7 cellular contexts compared by ENCODE assay signal in genomic region chr17:41967141-41967920, GRCh38. TPM values are rescaled to one million over a fixed set of nuclear protein-coding genes. Genes with fewer than 3 reads are reported as not detected.
DNase-seq lines count a peak whose midpoint lies in the region; ATAC-seq and TF ChIP-seq lines count a peak whose summit lies in the region.

No MANE protein-coding gene starts in this region.

- TF ChIP-seq EP300 in stomach (IDR thresholded peaks at IDR 0.05): no peak

- WGBS in stomach, 5 donors: 1 to 12% (median 7%) methylated on average over 30 to 39 of the region's 39 CpGs

- H3K4me3 ChIP-seq in duodenal mucosa (ENCODE audit: low read depth in 1 of 2, low read length in 2 of 2) (peak overlapping the region; percentile 69 to 76), stomach (peak overlapping the region; percentile 72 to 93 (median 85))

- DNase-seq in midbrain (lab: John Stamatoyannopoulos, UW) (peak; percentile 93), stomach (no peak), H4 (ENCODE audit: low spot score) (no peak)

- H3K27ac ChIP-seq in duodenal mucosa (ENCODE audit: low read depth, low read length) (peak overlapping the region; percentile 60), stomach (peak overlapping the region; percentile 84 to 94 (median 91))

- no peak for TF ChIP-seq CTCF in stomach (IDR thresholded peaks at IDR 0.05)

- peaks cover 4 to 24% of the 10 kb centered on the region in 2 donors for H3K36me3 ChIP-seq in duodenal mucosa (ENCODE audit: control insufficient read depth in 1 of 2, insufficient read depth in 2 of 2, low read length in 2 of 2)
- peaks cover 5 to 45% (median 41%) of the 10 kb centered on the region in 4 donors for H3K36me3 ChIP-seq in stomach

- H3K9me3 ChIP-seq in duodenal mucosa (ENCODE audit: control insufficient read depth in 1 of 2, low read length in 2 of 2) (no peaks in the 10 kb centered on the region), stomach (no peaks in the 10 kb centered on the region)

- ATAC-seq in GM18502 (IDR thresholded peaks at IDR 0.05; ENCODE audit: poor library complexity, unreplicated experiment) (peak; percentile 29), HG03175 (IDR thresholded peaks at IDR 0.05; ENCODE audit: unreplicated experiment) (peak; percentile 8)
- peak; percentile 4 to 14 for ATAC-seq in activated CD4-positive, CD25-positive, alpha-beta regulatory T cell treated with anti-CD3 and anti-CD28 coated beads, Interleukin-2, amount 50 U/mL, for 24 hours

- H3K27me3 ChIP-seq in duodenal mucosa (ENCODE audit: control insufficient read depth in 1 of 2, insufficient read depth in 2 of 2, low read length in 2 of 2): no peaks in the 10 kb centered on the region
- H3K27me3 ChIP-seq in stomach: no peaks in the 10 kb centered on the region

- peak overlapping the region; percentile 70 to 71 for H3K9ac ChIP-seq in duodenal mucosa (ENCODE audit: low read depth in 1 of 2, low read length in 2 of 2)

- TF ChIP-seq POLR2A in stomach (IDR thresholded peaks at IDR 0.05): no peak

- intact Hi-C loops in stomach (cut with DNase I; ENCODE audit: low total_unique reads): no loop called here

- H3K4me1 ChIP-seq in duodenal mucosa (ENCODE audit: control insufficient read depth in 1 of 2, insufficient read depth in 2 of 2, low read length in 2 of 2) (peaks cover 14 to 29% of the 10 kb centered on the region in 2 donors), stomach (peaks cover 26 to 70% (median 57%) of the 10 kb centered on the region in 4 donors)

RNA-seq across cellular contexts. Expression of gene CNP, which starts 0.7 kb away (rescaled TPM):
- total RNA-seq in stomach: 10 to 100 TPM; 21.0 to 47.2 (median 30.7) TPM
- 10 to 100 TPM; 27.3 to 29.1 (median 29.0) TPM for polyA plus RNA-seq in stomach
- total RNA-seq in H4 (2014; rRNA removed; shearing (Covaris generic)): 47.5 and 64.8 TPM in 2 replicates

RNA-seq across cellular contexts. Expression of gene ODAD4, which starts 36.9 kb away (rescaled TPM):
- total RNA-seq in stomach: 1 to 10 TPM in 1 of 5 donors, not detected in 4; 1.3 TPM
- polyA plus RNA-seq in stomach: 1 to 10 TPM in 1 of 3 donors, under 1 TPM in 2; 0.78 to 2.1 (median 0.81) TPM
- total RNA-seq in H4 (2014; rRNA removed; shearing (Covaris generic)): 1.2 and 1.4 TPM in 2 replicates

RNA-seq across cellular contexts. Expression of gene ACLY, which starts 48.6 kb away (rescaled TPM):
- 100 to 1,000 TPM in 1 of 5 donors, 10 to 100 TPM in 4; 29.8 to 121 (median 48.7) TPM for total RNA-seq in stomach
- polyA plus RNA-seq in stomach: 10 to 100 TPM; 19.8 to 23.8 (median 23.5) TPM
- total RNA-seq in H4 (2014; rRNA removed; shearing (Covaris generic)): 98.9 and 101 TPM in 2 replicates

RNA-seq across cellular contexts. Expression of gene DNAJC7, which starts 49.9 kb away (rescaled TPM):
- 100 to 1,000 TPM in 1 of 5 donors, 10 to 100 TPM in 4; 12.3 to 161 (median 61.6) TPM for total RNA-seq in stomach
- 10 to 100 TPM; 66.7 to 93.3 (median 74.5) TPM for polyA plus RNA-seq in stomach
- total RNA-seq in H4 (2014; rRNA removed; shearing (Covaris generic)): 86.7 and 109 TPM in 2 replicates

RNA-seq across cellular contexts. Expression of gene NKIRAS2, which starts 52.6 kb away (rescaled TPM):
- 10 to 100 TPM in 4 of 5 donors, 1 to 10 TPM in 1; 7.5 to 27.4 (median 19.6) TPM for total RNA-seq in stomach
- 10 to 100 TPM; 16.8 to 28.5 (median 27.6) TPM for polyA plus RNA-seq in stomach
- total RNA-seq in H4 (2014; rRNA removed; shearing (Covaris generic)): 23.9 and 36.9 TPM in 2 replicates
